In genomic region chr2:189425676-189426075, GRCh38 we compare ENCODE assay signal across 18 cellular contexts. TPM values are rescaled to one million over a fixed set of nuclear protein-coding genes. Genes with fewer than 3 reads are reported as not detected.
DNase-seq lines count a peak whose midpoint lies in the region; ATAC-seq, FAIRE-seq and TF ChIP-seq lines count a peak whose summit lies in the region.
"Had no signal": no experiment of that assay in that cellular context is flagged by ENCODE, and none has a peak within 500 bp of the region (broad histone marks: within the 10 kb centered on the region; RNA-seq: fewer than 3 reads in every experiment).

No MANE protein-coding gene starts in this region.

- FAIRE-seq in H1 (lab: Jason Lieb, UNC) = no peak
- FAIRE-seq: A204.1, GM19239, H54 had no signal

- no peak overlapping the region for H2BK15ac ChIP-seq in H1 (ENCODE audit: low read length)

- H2AFZ ChIP-seq in GM23338 (no peak overlapping the region), H1 (ENCODE audit: low read length) (no peak overlapping the region), Karpas-422 (ENCODE audit: low read length) (no peak overlapping the region)

- H3K27me3 ChIP-seq in GM23338 (ENCODE audit: insufficient read depth) = no peaks in the 10 kb centered on the region
- H3K27me3 ChIP-seq in H1 (replicated peaks in 1 of 4; ENCODE audit: control insufficient read depth in 3 of 4, extremely low read depth in 1 of 4, insufficient read depth in 3 of 4, low read length in 3 of 4) = no peaks in the 10 kb centered on the region
- H3K27me3 ChIP-seq in Karpas-422 (ENCODE audit: low read length) = no peaks in the 10 kb centered on the region
- H3K27me3 ChIP-seq: BE2C had no signal

- peaks cover 1% of the 10 kb centered on the region for H3K27me3 Mint-ChIP-seq in GM23338 (ENCODE audit: insufficient read depth, low read depth, poor library complexity)
- H3K27me3 Mint-ChIP-seq in nephron (ENCODE audit: low read depth) = no peaks in the 10 kb centered on the region
- H3K27me3 Mint-ChIP-seq: IgD-negative memory B cell had no signal

- TF ChIP-seq RAD21 in H1 (IDR thresholded peaks at IDR 0.05 in 1 of 2, conservative IDR thresholded peaks at IDR 0.05 in 1 of 2; ENCODE audit: low read depth in 2 of 2, low read length in 2 of 2) = no peak

- no peak for TF ChIP-seq POLR2A in H1 (IDR thresholded peaks at IDR 0.05; ENCODE audit: control extremely low read depth in 1 of 2, low read depth in 2 of 2, low read length in 2 of 2)

- H2BK20ac ChIP-seq in H1 (ENCODE audit: low read length) = peak overlapping the region; percentile 86; the same call in 1 of the 2 replicates

- no peak overlapping the region for H3K23ac ChIP-seq in H1 (ENCODE audit: insufficient read length)

- H3K36me3 Mint-ChIP-seq in GM23338 (ENCODE audit: low read depth) (peaks cover 20% of the 10 kb centered on the region), nephron (ENCODE audit: low read depth) (peaks cover 3% of the 10 kb centered on the region)
- H3K36me3 Mint-ChIP-seq: CD8-positive, alpha-beta T cell; IgD-negative memory B cell had no signal

- H3K9ac ChIP-seq in H1 (replicated peaks in 1 of 4; ENCODE audit: extremely low read depth in 1 of 4, low read depth in 3 of 4, low read length in 3 of 4) (no peak overlapping the region), Karpas-422 (ENCODE audit: low read length) (no peak overlapping the region)

- peaks cover 11% of the 10 kb centered on the region; the same call in 2 of the 3 replicates for H3K4me1 Mint-ChIP-seq in GM23338
- H3K4me1 Mint-ChIP-seq in nephron = no peaks in the 10 kb centered on the region
- H3K4me1 Mint-ChIP-seq: IgD-negative memory B cell had no signal

- no peak overlapping the region for H3K14ac ChIP-seq in H1 (ENCODE audit: insufficient read length)

- H4K8ac ChIP-seq in H1 (ENCODE audit: extremely low read depth, insufficient read depth, low read length) = no peak overlapping the region

- H3K4me3 Mint-ChIP-seq in GM23338 (no peak overlapping the region), nephron (no peak overlapping the region)
- H3K4me3 Mint-ChIP-seq: CD8-positive, alpha-beta T cell; IgD-negative memory B cell had no signal

- H2BK120ac ChIP-seq in H1 (replicated peaks; ENCODE audit: low read depth, low read length) = no peak overlapping the region

- H3K4me1 ChIP-seq in GM23338 (ENCODE audit: insufficient read depth) (peaks cover 9% of the 10 kb centered on the region), H1 (replicated peaks in 1 of 4; ENCODE audit: control insufficient read depth in 3 of 4, insufficient read depth in 4 of 4, low read length in 3 of 4) (peaks cover 0 to 3% (median 0%) of the 10 kb centered on the region in 4 experiments; a peak in 3 of 7 replicates), Karpas-422 (ENCODE audit: low read length) (no peaks in the 10 kb centered on the region)
- H3K4me1 ChIP-seq: BE2C had no signal

- H3K9me3 Mint-ChIP-seq in GM23338 (peaks cover 17% of the 10 kb centered on the region), nephron (peaks cover 6% of the 10 kb centered on the region)
- H3K9me3 Mint-ChIP-seq: CD8-positive, alpha-beta T cell; IgD-negative memory B cell had no signal

- H4K91ac ChIP-seq in H1 (replicated peaks; ENCODE audit: insufficient read length, low read length) = no peak overlapping the region

- H3K9me3 ChIP-seq in H1 (ENCODE audit: insufficient read depth in 2 of 2, low read depth in 1 of 2, low read length in 1 of 2) (peaks cover 12 to 13% of the 10 kb centered on the region in 2 experiments), Karpas-422 (ENCODE audit: low read length) (no peaks in the 10 kb centered on the region)
- H3K9me3 ChIP-seq: BE2C had no signal

- H3K23me2 ChIP-seq in H1 (ENCODE audit: low read depth, low read length) = no peaks in the 10 kb centered on the region; the same call in 1 of the 2 replicates

- 0 out of 2 replicates have a peak, but pooled peaks cover 7% of the 10 kb centered on the region for H3K36me3 ChIP-seq in GM23338 (ENCODE audit: insufficient read depth)
- H3K36me3 ChIP-seq in H1 (ENCODE audit: control insufficient read depth in 2 of 4, insufficient read depth in 4 of 4, low read length in 3 of 4) = no peaks in the 10 kb centered on the region
- no peaks in the 10 kb centered on the region for H3K36me3 ChIP-seq in Karpas-422 (ENCODE audit: insufficient read depth, low read length)
- H3K36me3 ChIP-seq: BE2C had no signal

- ATAC-seq in GM23338 = no peak
- ATAC-seq in HG03045 (IDR thresholded peaks at IDR 0.05; ENCODE audit: unreplicated experiment) = no peak
- ATAC-seq: CD8-positive, alpha-beta T cell; HCT116 had no signal

- H3K79me2 ChIP-seq in GM23338 (replicated peaks; ENCODE audit: insufficient read depth) (no peaks in the 10 kb centered on the region), H1 (ENCODE audit: control insufficient read depth in 1 of 2, insufficient read depth in 2 of 2, low read length in 2 of 2) (no peaks in the 10 kb centered on the region), Karpas-422 (ENCODE audit: low read length) (no peaks in the 10 kb centered on the region)

- H3K27ac Mint-ChIP-seq in GM23338 = no peak overlapping the region
- H3K27ac Mint-ChIP-seq in nephron = peak overlapping the region; percentile 14 to 35 (median 15)
- H3K27ac Mint-ChIP-seq: CD8-positive, alpha-beta T cell had no signal

- H3K9me2 ChIP-seq in GM23338 (ENCODE audit: insufficient read depth) (peaks cover 12% of the 10 kb centered on the region; the same call in 1 of the 2 replicates), Karpas-422 (replicated peaks; ENCODE audit: insufficient read depth, low read length) (no peaks in the 10 kb centered on the region)

- 92% methylated on average over 1 of the region's 1 CpG; no CpG with 5 or more reads in 1 of the 2 experiments for WGBS in H1 (ENCODE audit: extremely low coverage in 1 of 2, insufficient coverage in 1 of 2, insufficient read length in 1 of 2, insufficient replicate concordance in 2 of 2, low coverage in 1 of 2, low lambda C conversion rate in 2 of 2, missing lambda C conversion rate in 1 of 2), 2 experiments

- no peaks in the 10 kb centered on the region for H3K79me1 ChIP-seq in H1 (ENCODE audit: low read depth, low read length)

- no peak overlapping the region for H2BK12ac ChIP-seq in H1 (ENCODE audit: low read depth, low read length)

- H3K4me3 ChIP-seq in GM23338 (no peak overlapping the region), H1 (ENCODE audit: extremely low read depth in 1 of 4, insufficient read depth in 2 of 4, low read depth in 3 of 4, low read length in 4 of 4) (no peak overlapping the region), Karpas-422 (ENCODE audit: low read length) (no peak overlapping the region)

- H3K4me2 ChIP-seq in GM23338 (0 out of 2 replicates have a peak overlapping the region, but pooled peaks have one; percentile 25), H1 (ENCODE audit: insufficient read depth in 1 of 2, low read depth in 2 of 2, low read length in 2 of 2) (no peak overlapping the region), Karpas-422 (ENCODE audit: low read depth, low read length, poor library complexity, severe bottlenecking) (no peak overlapping the region)

- no peak overlapping the region for H4K5ac ChIP-seq in H1 (ENCODE audit: insufficient read length, low read depth, low read length)

- TF ChIP-seq CTCF in GM23338 (conservative IDR thresholded peaks at IDR 0.05; ENCODE audit: low read depth in 2 of 2) (no peak), H1 (IDR thresholded peaks at IDR 0.05; ENCODE audit: control extremely low read depth in 1 of 3, insufficient read depth in 1 of 3, low read depth in 1 of 3, low read length in 3 of 3) (no peak), nephron (IDR thresholded peaks at IDR 0.05; ENCODE audit: unreplicated experiment in 3 of 3) (no peak)

- no peak overlapping the region for H2BK5ac ChIP-seq in H1 (ENCODE audit: low read depth, low read length)

- H2AK5ac ChIP-seq in H1 (ENCODE audit: low read depth, low read length) = no peak overlapping the region

- H3K27ac ChIP-seq in GM23338 (ENCODE audit: low read depth) (0 out of 2 replicates have a peak overlapping the region, but pooled peaks have one; percentile 63), H1 (ENCODE audit: low read depth, low read length) (no peak overlapping the region), Karpas-422 (ENCODE audit: low read length) (no peak overlapping the region)
- H3K27ac ChIP-seq: C4-2B had no signal

- DNase-seq in GM23338 (ENCODE audit: low spot score) (no peak), M059J (ENCODE audit: low read depth) (peak; percentile 22), H1 (ENCODE audit: low read depth in 1 of 2, low spot score in 2 of 2) (no peak), Karpas-422 (no peak), SW 1271 (lab: John Stamatoyannopoulos, UW) (no peak)
- DNase-seq: BE2C; CD8-positive, alpha-beta T cell; COR-L47; DND-41; GF-D8 had no signal

- H3K4ac ChIP-seq in H1 (replicated peaks; ENCODE audit: insufficient read length, low read depth, low read length) = no peak overlapping the region

- TF ChIP-seq EP300 in H1 (IDR thresholded peaks at IDR 0.05; ENCODE audit: borderline replicate concordance in 1 of 2, low read depth in 2 of 2, low read length in 2 of 2) = no peak

- no peaks in the 10 kb centered on the region for H3F3A ChIP-seq in GM23338 (replicated peaks; ENCODE audit: low read depth)

- no peak overlapping the region for H3K18ac ChIP-seq in H1 (ENCODE audit: extremely low read depth, low read length)

- POLR2A ChIA-PET in H1 (lab: Charles Lee; ENCODE audit: partially characterized antibody) = no interaction called here

- CTCF ChIA-PET in H1 (lab: Charles Lee; ENCODE audit: partially characterized antibody) = no interaction called here

- H4K20me1 ChIP-seq in GM23338 (replicated peaks; ENCODE audit: insufficient read depth) (no peaks in the 10 kb centered on the region), H1 (replicated peaks in 1 of 2; ENCODE audit: control insufficient read depth in 1 of 2, insufficient read depth in 2 of 2, low read length in 2 of 2) (no peaks in the 10 kb centered on the region), Karpas-422 (ENCODE audit: insufficient read depth, low read depth, low read length) (no peaks in the 10 kb centered on the region)

- H3K56ac ChIP-seq in H1 (replicated peaks; ENCODE audit: insufficient read length, low read depth, low read length) = no peak overlapping the region

RNA-seq across cellular contexts. Expression of gene WDR75, which starts 15.6 kb away (rescaled TPM):
- 77.4 and 80.9 TPM in 2 replicates for total RNA-seq in GM23338 (2014; rRNA removed; shearing (Covaris generic))
- polyA plus RNA-seq in GM23338 (2016; fragmentation: Nextera tagmentation; extraction: Ambion mirVana) (47.9 and 57.2 TPM in 2 replicates), H1 (2011; rRNA removed) (15.3 and 26.9 TPM in 2 replicates)
- total RNA-seq in M059J (2014; rRNA removed; shearing (Covaris generic)) = 32.0 and 36.9 TPM in 2 replicates
- 69.3 and 77.1 TPM in 2 replicates for total RNA-seq in H1 (2021; fragmentation: NEBNext Ultra II Directional; extraction: Animal tissue kit (Norgen Biotek cat#: 25700))
- polyA plus RNA-seq in H1 (2011; cell fraction: cytosol; rRNA removed) = 37.8 TPM
- 73.4 TPM for polyA plus RNA-seq in H1 (2011; cell fraction: nucleus; rRNA removed)
- polyA plus RNA-seq in H1 (2012, experiment 1 of 2) = 32.7 to 132 TPM (median 37.1 TPM) in 4 replicates
- polyA plus RNA-seq in H1 (2012, experiment 2 of 2) = 4.9 TPM
- polyA plus RNA-seq in H1 (2013, experiment 1 of 2) = 67.8 TPM
- 63.8 TPM for polyA plus RNA-seq in H1 (2013, experiment 2 of 2)
- polyA minus RNA-seq in H1 (2011; rRNA and poly(A)+ RNA removed) = 102 and 141 TPM in 2 replicates
- 25.9 TPM for polyA minus RNA-seq in H1 (2011; cell fraction: cytosol; rRNA and poly(A)+ RNA removed)
- polyA minus RNA-seq in H1 (2011; cell fraction: nucleus; rRNA and poly(A)+ RNA removed) = 167 TPM
- 44.0 and 82.7 TPM in 2 replicates for total RNA-seq in Karpas-422 (2014; rRNA removed; shearing (Covaris generic); ENCODE audit: low replicate concordance)
